Comparison of ENCODE assay signal across 1 cellular context in the genomic region with DNA sequence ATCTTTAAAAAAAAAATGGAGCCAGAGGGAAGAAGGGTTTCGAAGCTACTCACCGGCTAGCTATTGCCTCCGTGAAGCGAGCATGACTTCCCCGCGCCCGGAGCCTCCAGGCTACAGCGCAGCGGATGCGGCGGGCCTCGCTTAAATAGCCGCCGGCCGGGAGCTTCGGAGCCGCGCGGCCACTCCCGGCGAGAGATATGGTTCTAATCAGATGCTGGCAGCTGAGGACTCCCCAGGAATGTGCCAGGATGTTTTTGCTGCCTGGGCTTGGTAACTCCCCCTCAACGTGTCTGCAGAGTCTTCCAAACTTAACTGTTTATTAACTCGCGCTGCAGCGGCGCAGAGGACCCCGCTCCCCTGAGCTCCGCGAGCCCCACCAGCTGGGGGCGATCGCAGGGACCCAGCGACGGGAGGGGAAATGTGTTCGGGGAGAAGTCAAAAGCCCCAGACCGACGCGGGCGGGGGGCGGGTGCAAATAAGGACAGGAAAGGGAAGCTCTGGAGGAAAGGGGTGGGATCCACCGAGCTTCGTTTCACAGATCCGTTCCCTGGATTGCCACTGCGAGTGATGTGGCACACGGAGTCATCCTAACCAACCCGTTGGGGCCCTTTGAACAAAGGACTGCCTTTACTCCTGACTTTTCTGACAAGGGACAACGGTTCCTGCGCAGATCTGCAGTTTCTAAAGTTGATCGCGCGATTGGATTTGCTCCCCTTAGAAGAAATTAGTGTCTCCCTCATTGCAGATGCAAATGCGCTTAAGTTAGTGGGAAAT.
A peak's percentile ranks its signal among the peaks of the same experiment; 100 is the strongest.
TF ChIP-seq lines count a peak whose summit lies in the region.

A gene (minus strand): TSS at position 230 of the 774 bp plus-strand sequence. CDS start 30,660 bp downstream, outside the sequence.

TF ChIP-seq in HepG2, 621 proteins besides CTCF, POLR2A, EP300 and RAD21 (continued from another document and continues in another):
- TF ChIP-seq, protein P1, sequence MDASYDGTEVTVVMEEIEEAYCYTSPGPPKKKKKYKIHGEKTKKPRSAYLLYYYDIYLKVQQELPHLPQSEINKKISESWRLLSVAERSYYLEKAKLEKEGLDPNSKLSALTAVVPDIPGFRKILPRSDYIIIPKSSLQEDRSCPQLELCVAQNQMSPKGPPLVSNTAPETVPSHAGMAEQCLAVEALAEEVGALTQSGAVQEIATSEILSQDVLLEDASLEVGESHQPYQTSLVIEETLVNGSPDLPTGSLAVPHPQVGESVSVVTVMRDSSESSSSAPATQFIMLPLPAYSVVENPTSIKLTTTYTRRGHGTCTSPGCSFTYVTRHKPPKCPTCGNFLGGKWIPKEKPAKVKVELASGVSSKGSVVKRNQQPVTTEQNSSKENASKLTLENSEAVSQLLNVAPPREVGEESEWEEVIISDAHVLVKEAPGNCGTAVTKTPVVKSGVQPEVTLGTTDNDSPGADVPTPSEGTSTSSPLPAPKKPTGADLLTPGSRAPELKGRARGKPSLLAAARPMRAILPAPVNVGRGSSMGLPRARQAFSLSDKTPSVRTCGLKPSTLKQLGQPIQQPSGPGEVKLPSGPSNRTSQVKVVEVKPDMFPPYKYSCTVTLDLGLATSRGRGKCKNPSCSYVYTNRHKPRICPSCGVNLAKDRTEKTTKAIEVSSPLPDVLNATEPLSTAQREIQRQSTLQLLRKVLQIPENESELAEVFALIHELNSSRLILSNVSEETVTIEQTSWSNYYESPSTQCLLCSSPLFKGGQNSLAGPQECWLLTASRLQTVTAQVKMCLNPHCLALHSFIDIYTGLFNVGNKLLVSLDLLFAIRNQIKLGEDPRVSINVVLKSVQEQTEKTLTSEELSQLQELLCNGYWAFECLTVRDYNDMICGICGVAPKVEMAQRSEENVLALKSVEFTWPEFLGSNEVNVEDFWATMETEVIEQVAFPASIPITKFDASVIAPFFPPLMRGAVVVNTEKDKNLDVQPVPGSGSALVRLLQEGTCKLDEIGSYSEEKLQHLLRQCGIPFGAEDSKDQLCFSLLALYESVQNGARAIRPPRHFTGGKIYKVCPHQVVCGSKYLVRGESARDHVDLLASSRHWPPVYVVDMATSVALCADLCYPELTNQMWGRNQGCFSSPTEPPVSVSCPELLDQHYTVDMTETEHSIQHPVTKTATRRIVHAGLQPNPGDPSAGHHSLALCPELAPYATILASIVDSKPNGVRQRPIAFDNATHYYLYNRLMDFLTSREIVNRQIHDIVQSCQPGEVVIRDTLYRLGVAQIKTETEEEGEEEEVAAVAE (CRISPR knock-in tag; IDR thresholded peaks at IDR 0.05; ENCODE audit: borderline replicate concordance) = no peak
- 0 out of 2 replicates have a peak, but pooled peaks have one; percentile 21 for TF ChIP-seq ZNF777 (CRISPR knock-in tag; IDR thresholded peaks at IDR 0.05)
- TF ChIP-seq EHMT2 (IDR thresholded peaks at IDR 0.05; ENCODE audit: borderline replicate concordance, low read depth, low read length) = no peak
- TF ChIP-seq RBFOX2 (IDR thresholded peaks at IDR 0.05; ENCODE audit: low read depth, low read length) = peak; percentile 61; the same call in 1 of the 2 replicates
- TF ChIP-seq ZNF614 (CRISPR knock-in tag; IDR thresholded peaks at IDR 0.05; ENCODE audit: borderline replicate concordance) = no peak
- TF ChIP-seq, protein P2, sequence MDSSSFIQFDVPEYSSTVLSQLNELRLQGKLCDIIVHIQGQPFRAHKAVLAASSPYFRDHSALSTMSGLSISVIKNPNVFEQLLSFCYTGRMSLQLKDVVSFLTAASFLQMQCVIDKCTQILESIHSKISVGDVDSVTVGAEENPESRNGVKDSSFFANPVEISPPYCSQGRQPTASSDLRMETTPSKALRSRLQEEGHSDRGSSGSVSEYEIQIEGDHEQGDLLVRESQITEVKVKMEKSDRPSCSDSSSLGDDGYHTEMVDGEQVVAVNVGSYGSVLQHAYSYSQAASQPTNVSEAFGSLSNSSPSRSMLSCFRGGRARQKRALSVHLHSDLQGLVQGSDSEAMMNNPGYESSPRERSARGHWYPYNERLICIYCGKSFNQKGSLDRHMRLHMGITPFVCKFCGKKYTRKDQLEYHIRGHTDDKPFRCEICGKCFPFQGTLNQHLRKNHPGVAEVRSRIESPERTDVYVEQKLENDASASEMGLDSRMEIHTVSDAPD (CRISPR knock-in tag; IDR thresholded peaks at IDR 0.05) = peak; percentile 63; the same call in 1 of the 2 replicates
- TF ChIP-seq, protein P3, sequence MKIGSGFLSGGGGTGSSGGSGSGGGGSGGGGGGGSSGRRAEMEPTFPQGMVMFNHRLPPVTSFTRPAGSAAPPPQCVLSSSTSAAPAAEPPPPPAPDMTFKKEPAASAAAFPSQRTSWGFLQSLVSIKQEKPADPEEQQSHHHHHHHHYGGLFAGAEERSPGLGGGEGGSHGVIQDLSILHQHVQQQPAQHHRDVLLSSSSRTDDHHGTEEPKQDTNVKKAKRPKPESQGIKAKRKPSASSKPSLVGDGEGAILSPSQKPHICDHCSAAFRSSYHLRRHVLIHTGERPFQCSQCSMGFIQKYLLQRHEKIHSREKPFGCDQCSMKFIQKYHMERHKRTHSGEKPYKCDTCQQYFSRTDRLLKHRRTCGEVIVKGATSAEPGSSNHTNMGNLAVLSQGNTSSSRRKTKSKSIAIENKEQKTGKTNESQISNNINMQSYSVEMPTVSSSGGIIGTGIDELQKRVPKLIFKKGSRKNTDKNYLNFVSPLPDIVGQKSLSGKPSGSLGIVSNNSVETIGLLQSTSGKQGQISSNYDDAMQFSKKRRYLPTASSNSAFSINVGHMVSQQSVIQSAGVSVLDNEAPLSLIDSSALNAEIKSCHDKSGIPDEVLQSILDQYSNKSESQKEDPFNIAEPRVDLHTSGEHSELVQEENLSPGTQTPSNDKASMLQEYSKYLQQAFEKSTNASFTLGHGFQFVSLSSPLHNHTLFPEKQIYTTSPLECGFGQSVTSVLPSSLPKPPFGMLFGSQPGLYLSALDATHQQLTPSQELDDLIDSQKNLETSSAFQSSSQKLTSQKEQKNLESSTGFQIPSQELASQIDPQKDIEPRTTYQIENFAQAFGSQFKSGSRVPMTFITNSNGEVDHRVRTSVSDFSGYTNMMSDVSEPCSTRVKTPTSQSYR (CRISPR knock-in tag; IDR thresholded peaks at IDR 0.05; ENCODE audit: borderline replicate concordance) = no peak
- TF ChIP-seq IRF2 (CRISPR knock-in tag; IDR thresholded peaks at IDR 0.05) = peak; percentile 54; the same call in 1 of the 2 replicates
- 0 out of 2 replicates have a peak, but pooled peaks have one; percentile 15 for TF ChIP-seq ZNF143 (CRISPR knock-in tag; IDR thresholded peaks at IDR 0.05)
- TF ChIP-seq, protein P4, sequence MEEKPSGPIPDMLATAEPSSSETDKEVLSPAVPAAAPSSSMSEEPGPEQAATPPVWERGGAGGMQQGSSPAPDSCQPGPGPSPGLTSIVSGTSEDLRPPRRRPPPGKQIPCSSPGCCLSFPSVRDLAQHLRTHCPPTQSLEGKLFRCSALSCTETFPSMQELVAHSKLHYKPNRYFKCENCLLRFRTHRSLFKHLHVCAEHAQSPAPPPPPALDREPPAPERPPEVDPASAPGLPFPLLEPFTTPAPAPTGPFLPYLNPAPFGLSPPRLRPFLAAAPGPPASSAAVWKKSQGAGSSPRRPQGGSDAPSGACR (CRISPR knock-in tag; IDR thresholded peaks at IDR 0.05) = no peak
- TF ChIP-seq, protein P5, sequence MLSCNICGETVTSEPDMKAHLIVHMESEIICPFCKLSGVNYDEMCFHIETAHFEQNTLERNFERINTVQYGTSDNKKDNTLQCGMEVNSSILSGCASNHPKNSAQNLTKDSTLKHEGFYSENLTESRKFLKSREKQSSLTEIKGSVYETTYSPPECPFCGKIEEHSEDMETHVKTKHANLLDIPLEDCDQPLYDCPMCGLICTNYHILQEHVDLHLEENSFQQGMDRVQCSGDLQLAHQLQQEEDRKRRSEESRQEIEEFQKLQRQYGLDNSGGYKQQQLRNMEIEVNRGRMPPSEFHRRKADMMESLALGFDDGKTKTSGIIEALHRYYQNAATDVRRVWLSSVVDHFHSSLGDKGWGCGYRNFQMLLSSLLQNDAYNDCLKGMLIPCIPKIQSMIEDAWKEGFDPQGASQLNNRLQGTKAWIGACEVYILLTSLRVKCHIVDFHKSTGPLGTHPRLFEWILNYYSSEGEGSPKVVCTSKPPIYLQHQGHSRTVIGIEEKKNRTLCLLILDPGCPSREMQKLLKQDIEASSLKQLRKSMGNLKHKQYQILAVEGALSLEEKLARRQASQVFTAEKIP (CRISPR knock-in tag; IDR thresholded peaks at IDR 0.05; ENCODE audit: borderline replicate concordance) = no peak
- TF ChIP-seq, protein P6, sequence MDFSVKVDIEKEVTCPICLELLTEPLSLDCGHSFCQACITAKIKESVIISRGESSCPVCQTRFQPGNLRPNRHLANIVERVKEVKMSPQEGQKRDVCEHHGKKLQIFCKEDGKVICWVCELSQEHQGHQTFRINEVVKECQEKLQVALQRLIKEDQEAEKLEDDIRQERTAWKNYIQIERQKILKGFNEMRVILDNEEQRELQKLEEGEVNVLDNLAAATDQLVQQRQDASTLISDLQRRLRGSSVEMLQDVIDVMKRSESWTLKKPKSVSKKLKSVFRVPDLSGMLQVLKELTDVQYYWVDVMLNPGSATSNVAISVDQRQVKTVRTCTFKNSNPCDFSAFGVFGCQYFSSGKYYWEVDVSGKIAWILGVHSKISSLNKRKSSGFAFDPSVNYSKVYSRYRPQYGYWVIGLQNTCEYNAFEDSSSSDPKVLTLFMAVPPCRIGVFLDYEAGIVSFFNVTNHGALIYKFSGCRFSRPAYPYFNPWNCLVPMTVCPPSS (IDR thresholded peaks at IDR 0.05) = no peak
- TF ChIP-seq, protein P7, sequence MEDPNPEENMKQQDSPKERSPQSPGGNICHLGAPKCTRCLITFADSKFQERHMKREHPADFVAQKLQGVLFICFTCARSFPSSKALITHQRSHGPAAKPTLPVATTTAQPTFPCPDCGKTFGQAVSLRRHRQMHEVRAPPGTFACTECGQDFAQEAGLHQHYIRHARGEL (CRISPR knock-in tag; IDR thresholded peaks at IDR 0.05) = no peak
- no peak for TF ChIP-seq ZEB1 (IDR thresholded peaks at IDR 0.05; ENCODE audit: insufficient replicate concordance, low read depth)
- TF ChIP-seq SMC3 (IDR thresholded peaks at IDR 0.05; ENCODE audit: low read length) = no peak
- TF ChIP-seq, protein P8, sequence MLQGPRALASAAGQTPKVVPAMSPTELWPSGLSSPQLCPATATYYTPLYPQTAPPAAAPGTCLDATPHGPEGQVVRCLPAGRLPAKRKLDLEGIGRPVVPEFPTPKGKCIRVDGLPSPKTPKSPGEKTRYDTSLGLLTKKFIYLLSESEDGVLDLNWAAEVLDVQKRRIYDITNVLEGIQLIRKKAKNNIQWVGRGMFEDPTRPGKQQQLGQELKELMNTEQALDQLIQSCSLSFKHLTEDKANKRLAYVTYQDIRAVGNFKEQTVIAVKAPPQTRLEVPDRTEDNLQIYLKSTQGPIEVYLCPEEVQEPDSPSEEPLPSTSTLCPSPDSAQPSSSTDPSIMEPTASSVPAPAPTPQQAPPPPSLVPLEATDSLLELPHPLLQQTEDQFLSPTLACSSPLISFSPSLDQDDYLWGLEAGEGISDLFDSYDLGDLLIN (CRISPR knock-in tag; IDR thresholded peaks at IDR 0.05; ENCODE audit: borderline replicate concordance) = no peak
- peak; percentile 41; the same call in 1 of the 2 replicates for TF ChIP-seq TAF1 (CRISPR knock-in tag; IDR thresholded peaks at IDR 0.05)
- no peak; the same call in 1 of the 2 replicates for TF ChIP-seq ETV5 (CRISPR knock-in tag; IDR thresholded peaks at IDR 0.05; ENCODE audit: borderline replicate concordance)
- no peak for TF ChIP-seq ELF3 (CRISPR knock-in tag; IDR thresholded peaks at IDR 0.05)
- no peak for TF ChIP-seq PAWR (CRISPR knock-in tag; IDR thresholded peaks at IDR 0.05; ENCODE audit: borderline replicate concordance)
- no peak for TF ChIP-seq ZNF891 (CRISPR knock-in tag; IDR thresholded peaks at IDR 0.05)
- TF ChIP-seq SRF (IDR thresholded peaks at IDR 0.05; ENCODE audit: low read depth, low read length) = no peak
- 0 out of 2 replicates have a peak, but pooled peaks have one; percentile 26 for TF ChIP-seq DMAP1 (CRISPR knock-in tag; IDR thresholded peaks at IDR 0.05)
- peak; percentile 86 for TF ChIP-seq ZMYM4 (CRISPR knock-in tag; IDR thresholded peaks at IDR 0.05)
- TF ChIP-seq HOXD1 (CRISPR knock-in tag; IDR thresholded peaks at IDR 0.05) = no peak
- TF ChIP-seq, protein P9, sequence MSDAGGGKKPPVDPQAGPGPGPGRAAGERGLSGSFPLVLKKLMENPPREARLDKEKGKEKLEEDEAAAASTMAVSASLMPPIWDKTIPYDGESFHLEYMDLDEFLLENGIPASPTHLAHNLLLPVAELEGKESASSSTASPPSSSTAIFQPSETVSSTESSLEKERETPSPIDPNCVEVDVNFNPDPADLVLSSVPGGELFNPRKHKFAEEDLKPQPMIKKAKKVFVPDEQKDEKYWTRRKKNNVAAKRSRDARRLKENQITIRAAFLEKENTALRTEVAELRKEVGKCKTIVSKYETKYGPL (CRISPR knock-in tag; IDR thresholded peaks at IDR 0.05) = no peak
- no peak for TF ChIP-seq AHR (CRISPR knock-in tag; IDR thresholded peaks at IDR 0.05)
- no peak for TF ChIP-seq KLF6 (CRISPR knock-in tag; IDR thresholded peaks at IDR 0.05)
- TF ChIP-seq, protein P10, sequence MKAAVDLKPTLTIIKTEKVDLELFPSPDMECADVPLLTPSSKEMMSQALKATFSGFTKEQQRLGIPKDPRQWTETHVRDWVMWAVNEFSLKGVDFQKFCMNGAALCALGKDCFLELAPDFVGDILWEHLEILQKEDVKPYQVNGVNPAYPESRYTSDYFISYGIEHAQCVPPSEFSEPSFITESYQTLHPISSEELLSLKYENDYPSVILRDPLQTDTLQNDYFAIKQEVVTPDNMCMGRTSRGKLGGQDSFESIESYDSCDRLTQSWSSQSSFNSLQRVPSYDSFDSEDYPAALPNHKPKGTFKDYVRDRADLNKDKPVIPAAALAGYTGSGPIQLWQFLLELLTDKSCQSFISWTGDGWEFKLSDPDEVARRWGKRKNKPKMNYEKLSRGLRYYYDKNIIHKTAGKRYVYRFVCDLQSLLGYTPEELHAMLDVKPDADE (CRISPR knock-in tag; IDR thresholded peaks at IDR 0.05) = no peak
- no peak for TF ChIP-seq ZFP36 (IDR thresholded peaks at IDR 0.05; ENCODE audit: borderline replicate concordance, low read depth, low read length, partially characterized antibody)
- TF ChIP-seq, protein P11, sequence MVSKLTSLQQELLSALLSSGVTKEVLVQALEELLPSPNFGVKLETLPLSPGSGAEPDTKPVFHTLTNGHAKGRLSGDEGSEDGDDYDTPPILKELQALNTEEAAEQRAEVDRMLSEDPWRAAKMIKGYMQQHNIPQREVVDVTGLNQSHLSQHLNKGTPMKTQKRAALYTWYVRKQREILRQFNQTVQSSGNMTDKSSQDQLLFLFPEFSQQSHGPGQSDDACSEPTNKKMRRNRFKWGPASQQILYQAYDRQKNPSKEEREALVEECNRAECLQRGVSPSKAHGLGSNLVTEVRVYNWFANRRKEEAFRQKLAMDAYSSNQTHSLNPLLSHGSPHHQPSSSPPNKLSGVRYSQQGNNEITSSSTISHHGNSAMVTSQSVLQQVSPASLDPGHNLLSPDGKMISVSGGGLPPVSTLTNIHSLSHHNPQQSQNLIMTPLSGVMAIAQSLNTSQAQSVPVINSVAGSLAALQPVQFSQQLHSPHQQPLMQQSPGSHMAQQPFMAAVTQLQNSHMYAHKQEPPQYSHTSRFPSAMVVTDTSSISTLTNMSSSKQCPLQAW (CRISPR knock-in tag; IDR thresholded peaks at IDR 0.05) = no peak
- TF ChIP-seq, protein P12, sequence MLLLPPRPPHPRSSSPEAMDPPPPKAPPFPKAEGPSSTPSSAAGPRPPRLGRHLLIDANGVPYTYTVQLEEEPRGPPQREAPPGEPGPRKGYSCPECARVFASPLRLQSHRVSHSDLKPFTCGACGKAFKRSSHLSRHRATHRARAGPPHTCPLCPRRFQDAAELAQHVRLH (CRISPR knock-in tag; IDR thresholded peaks at IDR 0.05; ENCODE audit: borderline replicate concordance, low read depth) = peak; percentile 48; the same call in 1 of the 2 replicates
- TF ChIP-seq, protein P13, sequence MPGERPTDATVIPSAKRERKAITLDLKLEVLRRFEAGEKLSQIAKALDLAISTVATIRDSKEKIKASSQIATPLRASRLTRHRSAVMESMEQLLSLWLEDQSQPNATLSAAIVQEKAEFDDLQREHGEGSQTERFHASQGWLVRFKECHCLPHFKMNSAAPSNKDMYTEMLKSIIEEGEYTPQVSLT (CRISPR knock-in tag; IDR thresholded peaks at IDR 0.05; ENCODE audit: borderline replicate concordance, low read depth) = no peak
